Comparison of ENCODE assay signal across 9 cellular contexts in genomic region chr20:38806855-38807655, GRCh38. TPM values are rescaled to one million over a fixed set of nuclear protein-coding genes. Genes with fewer than 3 reads are reported as not detected.
A peak's percentile ranks its signal among the peaks of the same experiment; 100 is the strongest.
DNase-seq lines count a peak whose midpoint lies in the region; ATAC-seq, FAIRE-seq and TF ChIP-seq lines count a peak whose summit lies in the region.
"Had no signal": no experiment of that assay in that cellular context is flagged by ENCODE, and none has a peak within 500 bp of the region (broad histone marks: within the 10 kb centered on the region; RNA-seq: fewer than 3 reads in every experiment).

No MANE protein-coding gene starts in this region.

- peaks cover 3 to 8% of the 10 kb centered on the region in 2 donors for H3K36me3 ChIP-seq in kidney (ENCODE audit: control insufficient read depth in 1 of 2, insufficient read depth in 2 of 2, low read length in 2 of 2)
- H3K36me3 ChIP-seq in brain microvascular endothelial cell (replicated peaks) = no peaks in the 10 kb centered on the region

- H3K27ac ChIP-seq in kidney (ENCODE audit: low read depth in 2 of 2, low read length in 2 of 2) = peak overlapping the region; percentile 23 to 79
- H3K27ac ChIP-seq in brain microvascular endothelial cell = no peak overlapping the region

- H3K4me3 ChIP-seq in GM12864 (ENCODE audit: low read depth, low read length) (peak overlapping the region; percentile 95), kidney (ENCODE audit: low read length in 2 of 2) (peak overlapping the region; percentile 36 to 67), brain microvascular endothelial cell (ENCODE audit: low read depth, low read length) (no peak overlapping the region)

- H3K9me3 ChIP-seq in kidney (ENCODE audit: control insufficient read depth in 1 of 2, low read length in 2 of 2) = no peaks in the 10 kb centered on the region

- peaks cover 32% of the 10 kb centered on the region for H3K27me3 ChIP-seq in brain microvascular endothelial cell (replicated peaks)

- in situ Hi-C loops in brain microvascular endothelial cell (cut with HindIII; ENCODE audit: low pct_ligation_motif_present, low sequenced_read_pairs) = no loop called here

- peaks cover 73% of the 10 kb centered on the region for H3K4me1 Mint-ChIP-seq in activated T-helper 1 cell treated with anti-CD3 and anti-CD28 coated beads, Interleukin-12 subunit alpha, Interleukin-12 subunit beta, Interleukin-2, Interleukin-4 antibody, amounts not matched to agents 30 ng/mL and 10 ng/mL and 1 ng/mL, durations not matched to agents 14 hours and 24 hours and 36 hours (ENCODE audit: low read depth)

- TF ChIP-seq CTCF in GM12864 (IDR thresholded peaks at IDR 0.05; ENCODE audit: low read depth, low read length, missing control alignments) (no peak), kidney (IDR thresholded peaks at IDR 0.05; ENCODE audit: borderline replicate concordance, extremely low read depth, insufficient read depth) (peak; percentile 5), brain microvascular endothelial cell (IDR thresholded peaks at IDR 0.05; ENCODE audit: low read depth, low read length, missing control alignments) (no peak)

- no peaks in the 10 kb centered on the region for H3K27me3 Mint-ChIP-seq in activated T-helper 1 cell treated with anti-CD3 and anti-CD28 coated beads, Interleukin-12 subunit alpha, Interleukin-12 subunit beta, Interleukin-2, Interleukin-4 antibody, amounts not matched to agents 30 ng/mL and 10 ng/mL and 1 ng/mL, durations not matched to agents 14 hours and 24 hours and 36 hours (ENCODE audit: insufficient read depth)

- no peak for ATAC-seq in GM19397 (IDR thresholded peaks at IDR 0.05; ENCODE audit: unreplicated experiment)

- no peaks in the 10 kb centered on the region for H3K9me3 Mint-ChIP-seq in activated T-helper 1 cell treated with anti-CD3 and anti-CD28 coated beads, Interleukin-12 subunit alpha, Interleukin-12 subunit beta, Interleukin-2, Interleukin-4 antibody, amounts not matched to agents 30 ng/mL and 10 ng/mL and 1 ng/mL, durations not matched to agents 14 hours and 24 hours and 36 hours

- H3K36me3 Mint-ChIP-seq in activated T-helper 1 cell treated with anti-CD3 and anti-CD28 coated beads, Interleukin-12 subunit alpha, Interleukin-12 subunit beta, Interleukin-2, Interleukin-4 antibody, amounts not matched to agents 30 ng/mL and 10 ng/mL and 1 ng/mL, durations not matched to agents 14 hours and 24 hours and 36 hours (ENCODE audit: low read depth) = peaks cover 48% of the 10 kb centered on the region

- peak overlapping the region; percentile 90 for H3K4me3 Mint-ChIP-seq in activated T-helper 1 cell treated with anti-CD3 and anti-CD28 coated beads, Interleukin-12 subunit alpha, Interleukin-12 subunit beta, Interleukin-2, Interleukin-4 antibody, amounts not matched to agents 30 ng/mL and 10 ng/mL and 1 ng/mL, durations not matched to agents 14 hours and 24 hours and 36 hours

- DNase-seq in GM12864 (ENCODE audit: low read depth) (no peak), NCI-H128 (lab: John Stamatoyannopoulos, UW; ENCODE audit: unreplicated experiment) (peak; percentile 23), kidney (no peak), brain microvascular endothelial cell (no peak), dermis blood vessel endothelial cell (no peak)
- peak; percentile 12 for DNase-seq in activated T-helper 1 cell treated with anti-CD3 and anti-CD28 coated beads, Interleukin-12 subunit alpha, Interleukin-12 subunit beta, Interleukin-2, Interleukin-4 antibody, amounts not matched to agents 30 ng/mL and 10 ng/mL and 1 ng/mL, durations not matched to agents 14 hours and 24 hours and 36 hours (ENCODE audit: low spot score)
- DNase-seq in stimulated activated CD8-positive, alpha-beta memory T cell treated with anti-CD3 and anti-CD28 coated beads, Interleukin-12 subunit alpha, Interleukin-12 subunit beta, amount 100 ng/mL, for 4 hours (ENCODE audit: low read depth) = peak; percentile 11
- DNase-seq: left cardiac atrium had no signal

- intact Hi-C loops in activated T-helper 1 cell treated with anti-CD3 and anti-CD28 coated beads, Interleukin-12 subunit alpha, Interleukin-12 subunit beta, Interleukin-2, Interleukin-4 antibody, amounts not matched to agents 30 ng/mL and 10 ng/mL and 1 ng/mL, durations not matched to agents 14 hours and 24 hours and 36 hours (cut with micrococcal nuclease) = loop anchor here (1.0 to 10.0 kb wide), 2 partner anchors 35 to 218 kb away; no protein-coding TSS in a partner anchor
- intact Hi-C loops in kidney (cut with DNase I) = no loop called here

- no peak for FAIRE-seq in kidney (lab: Jason Lieb, UNC)

- peak overlapping the region; percentile 82 for H3K27ac Mint-ChIP-seq in activated T-helper 1 cell treated with anti-CD3 and anti-CD28 coated beads, Interleukin-12 subunit alpha, Interleukin-12 subunit beta, Interleukin-2, Interleukin-4 antibody, amounts not matched to agents 30 ng/mL and 10 ng/mL and 1 ng/mL, durations not matched to agents 14 hours and 24 hours and 36 hours

- peaks cover 29 to 38% of the 10 kb centered on the region in 2 donors for H3K4me1 ChIP-seq in kidney (ENCODE audit: control insufficient read depth in 1 of 2, insufficient read depth in 1 of 2, low read depth in 1 of 2, low read length in 2 of 2)

- H3K9ac ChIP-seq in kidney (ENCODE audit: low read length in 2 of 2) = peak overlapping the region in 1 of 2 donors; percentile 65

RNA-seq across cellular contexts. Expression of gene PPP1R16B, which starts 1.6 kb away (rescaled TPM):
- 139 and 143 TPM in 2 replicates for total RNA-seq in activated T-helper 1 cell treated with anti-CD3 and anti-CD28 coated beads, Interleukin-12 subunit alpha, Interleukin-12 subunit beta, Interleukin-2, Interleukin-4 antibody, amounts not matched to agents 30 ng/mL and 10 ng/mL and 1 ng/mL, durations not matched to agents 14 hours and 24 hours and 36 hours
- total RNA-seq in kidney (29.4 TPM), dermis blood vessel endothelial cell (247 and 304 TPM in 2 replicates)
- 11.5 TPM for polyA plus RNA-seq in kidney (ENCODE audit: insufficient read depth, low read depth, low replicate concordance)

RNA-seq across cellular contexts. Expression of gene ACTR5, which starts 58.8 kb away (rescaled TPM):
- 14.9 and 15.2 TPM in 2 replicates for total RNA-seq in activated T-helper 1 cell treated with anti-CD3 and anti-CD28 coated beads, Interleukin-12 subunit alpha, Interleukin-12 subunit beta, Interleukin-2, Interleukin-4 antibody, amounts not matched to agents 30 ng/mL and 10 ng/mL and 1 ng/mL, durations not matched to agents 14 hours and 24 hours and 36 hours
- total RNA-seq in kidney = 8.4 TPM
- polyA plus RNA-seq in kidney (ENCODE audit: insufficient read depth, low read depth, low replicate concordance) = 5.8 TPM
- 9.7 and 14.1 TPM in 2 replicates for total RNA-seq in dermis blood vessel endothelial cell

Comparison
In these comparisons a context has a peak if more than half of its experiments do, and no peak if none do; other contexts are left out.
1. DNase-seq: peak in NCI-H128 (single experiment), activated T-helper 1 cell treated with anti-CD3 and anti-CD28 coated beads, Interleukin-12 subunit alpha, Interleukin-12 subunit beta, Interleukin-2, Interleukin-4 antibody, amounts not matched to agents 30 ng/mL and 10 ng/mL and 1 ng/mL, durations not matched to agents 14 hours and 24 hours and 36 hours (single experiment) and stimulated activated CD8-positive, alpha-beta memory T cell treated with anti-CD3 and anti-CD28 coated beads, Interleukin-12 subunit alpha, Interleukin-12 subunit beta, amount 100 ng/mL, for 4 hours (single experiment); none in GM12864 (single experiment), kidney (single experiment), brain microvascular endothelial cell (single experiment) and dermis blood vessel endothelial cell (single experiment).